1 cellular context compared by ENCODE assay signal in genomic region chr6:152983637-152984386, GRCh38.
TF ChIP-seq lines count a peak whose summit lies in the region.

No MANE protein-coding gene starts in this region.

TF ChIP-seq in K562, 482 proteins besides CTCF, POLR2A, EP300 and RAD21 (continued from another document and continues in another):
- no peak for TF ChIP-seq ETS2 (tag; IDR thresholded peaks at IDR 0.05; ENCODE audit: borderline replicate concordance, poor library complexity, severe bottlenecking)
- no peak for TF ChIP-seq HNRNPK (IDR thresholded peaks at IDR 0.05; ENCODE audit: low read depth, low read length, poor library complexity, severe bottlenecking)
- no peak for TF ChIP-seq PTRF (tag; IDR thresholded peaks at IDR 0.05)
- TF ChIP-seq PHB (CRISPR knock-in tag; IDR thresholded peaks at IDR 0.05), result no peak
- 0 out of 2 replicates have a peak, but pooled peaks have one; percentile 18 for TF ChIP-seq ZBTB17 (CRISPR knock-in tag; IDR thresholded peaks at IDR 0.05)
- no peak for TF ChIP-seq FIP1L1 (IDR thresholded peaks at IDR 0.05; ENCODE audit: low read depth, low read length, poor library complexity, severe bottlenecking)
- TF ChIP-seq PHB2 (IDR thresholded peaks at IDR 0.05; ENCODE audit: low read depth), result no peak
- TF ChIP-seq SREBF1 (IDR thresholded peaks at IDR 0.05; ENCODE audit: borderline replicate concordance, low read depth, low read length), result no peak
- peak; percentile 81 for TF ChIP-seq POLR2G (IDR thresholded peaks at IDR 0.05; ENCODE audit: low read depth, low read length)
- TF ChIP-seq ZNF764 (CRISPR knock-in tag; IDR thresholded peaks at IDR 0.05; ENCODE audit: low read depth), result 0 out of 2 replicates have a peak, but pooled peaks have one; percentile 16
- TF ChIP-seq NR2C1 (IDR thresholded peaks at IDR 0.05), result no peak; the same call in 1 of the 2 replicates
- no peak for TF ChIP-seq NR2C1 (tag; IDR thresholded peaks at IDR 0.05)
- no peak for TF ChIP-seq HBP1 (CRISPR knock-in tag; IDR thresholded peaks at IDR 0.05)
- TF ChIP-seq ZKSCAN3 (CRISPR knock-in tag; IDR thresholded peaks at IDR 0.05), result no peak
- peak; percentile 42; the same call in 1 of the 2 replicates for TF ChIP-seq CTBP1 (IDR thresholded peaks at IDR 0.05; ENCODE audit: borderline replicate concordance)
- no peak for TF ChIP-seq MTF1 (CRISPR knock-in tag; IDR thresholded peaks at IDR 0.05; ENCODE audit: borderline replicate concordance)
- no peak for TF ChIP-seq HNRNPH1 (optimal IDR thresholded peaks at IDR 0.05; ENCODE audit: low read depth, low read length)
- no peak for TF ChIP-seq GMEB1 (CRISPR knock-in tag; IDR thresholded peaks at IDR 0.05)
- TF ChIP-seq ZNF668 (CRISPR knock-in tag; IDR thresholded peaks at IDR 0.05), result no peak
- TF ChIP-seq E4F1 (CRISPR knock-in tag; IDR thresholded peaks at IDR 0.05; ENCODE audit: borderline replicate concordance), result no peak
- no peak for TF ChIP-seq ZNF449 (CRISPR knock-in tag; IDR thresholded peaks at IDR 0.05)
- no peak for TF ChIP-seq ZNF445 (CRISPR knock-in tag; IDR thresholded peaks at IDR 0.05; ENCODE audit: low read depth)
- peak; percentile 55 for TF ChIP-seq TAF1 (IDR thresholded peaks at IDR 0.05; ENCODE audit: control insufficient read depth, extremely low read depth, insufficient read depth, low read length, severe bottlenecking)
- no peak for TF ChIP-seq RUNX1 (IDR thresholded peaks at IDR 0.05; ENCODE audit: low read depth)
- peak; percentile 64 for TF ChIP-seq TAF9B (IDR thresholded peaks at IDR 0.05; ENCODE audit: partially characterized antibody)
- no peak; the same call in 1 of the 2 replicates for TF ChIP-seq RB1 (IDR thresholded peaks at IDR 0.05; ENCODE audit: low read depth)
- TF ChIP-seq BRD4 (IDR thresholded peaks at IDR 0.05), result peak; percentile 74
- TF ChIP-seq ZNF408 (CRISPR knock-in tag; IDR thresholded peaks at IDR 0.05; ENCODE audit: low read depth), result no peak
- no peak for TF ChIP-seq TSC22D4 (tag; IDR thresholded peaks at IDR 0.05)
- TF ChIP-seq ZFP36 (IDR thresholded peaks at IDR 0.05; ENCODE audit: low read depth, low read length, partially characterized antibody), result no peak
- peak; percentile 99 for TF ChIP-seq ZFX (CRISPR knock-in tag; IDR thresholded peaks at IDR 0.05)
- peak in 1 of 3 experiments; percentile 7 for TF ChIP-seq YY1 (IDR thresholded peaks at IDR 0.05; ENCODE audit: borderline replicate concordance in 1 of 3, control insufficient read depth in 1 of 3, extremely low read depth in 1 of 3, insufficient read depth in 3 of 3, insufficient read length in 1 of 3, insufficient replicate concordance in 2 of 3, low read depth in 1 of 3, low read length in 2 of 3)
- TF ChIP-seq HCFC1 (IDR thresholded peaks at IDR 0.05; ENCODE audit: low read depth, low read length), result peak; percentile 20; the same call in 1 of the 2 replicates
- TF ChIP-seq ZNF57 (CRISPR knock-in tag; IDR thresholded peaks at IDR 0.05), result no peak
- TF ChIP-seq HDAC1 (IDR thresholded peaks at IDR 0.05), result 0 out of 4 replicates have a peak, but pooled peaks of 1 of the 2 experiments have one; percentile 13
- TF ChIP-seq AFF1 (IDR thresholded peaks at IDR 0.05; ENCODE audit: low read depth in 1 of 2, partially characterized antibody in 2 of 2), result peak in 1 of 2 experiments; percentile 70
- no peak for TF ChIP-seq CGGBP1 (CRISPR knock-in tag; IDR thresholded peaks at IDR 0.05)
- TF ChIP-seq ZBTB11 (CRISPR knock-in tag; IDR thresholded peaks at IDR 0.05), result peak in 1 of 3 experiments; percentile 16; a peak in 1 of 6 replicates
- TF ChIP-seq ZNF740 (CRISPR knock-in tag; IDR thresholded peaks at IDR 0.05), result peak; percentile 48; the same call in 1 of the 2 replicates
- no peak for TF ChIP-seq ZNF740 (tag; IDR thresholded peaks at IDR 0.05)
- 0 out of 2 replicates have a peak, but pooled peaks have one; percentile 38 for TF ChIP-seq STAT6 (CRISPR knock-in tag; IDR thresholded peaks at IDR 0.05)
- no peak for TF ChIP-seq KLF10 (CRISPR knock-in tag; IDR thresholded peaks at IDR 0.05)
- peak; percentile 63 for TF ChIP-seq CHD1 (IDR thresholded peaks at IDR 0.05; ENCODE audit: low read length)
- peak; percentile 28 for TF ChIP-seq SMAD1 (IDR thresholded peaks at IDR 0.05; ENCODE audit: low read depth, low read length, partially characterized antibody)
- peak; percentile 11 for TF ChIP-seq NEUROD1 (IDR thresholded peaks at IDR 0.05; ENCODE audit: borderline replicate concordance, low read depth, low read length, partially characterized antibody)
- peak; percentile 42; the same call in 1 of the 2 replicates for TF ChIP-seq RNF2 (IDR thresholded peaks at IDR 0.05)
